Comparison of ENCODE assay signal across 8 cellular contexts in genomic region chr1:114510235-114511047, GRCh38. TPM values are rescaled to one million over a fixed set of nuclear protein-coding genes. Genes with fewer than 3 reads are reported as not detected.
DNase-seq lines count a peak whose midpoint lies in the region; ATAC-seq and TF ChIP-seq lines count a peak whose summit lies in the region.

No MANE protein-coding gene starts in this region.

- H3K36me3 ChIP-seq in ACC112 (ENCODE audit: insufficient read depth, low read length) (0 out of 2 replicates have a peak, but pooled peaks cover 6% of the 10 kb centered on the region), neural cell (ENCODE audit: insufficient read depth, low read length) (no peaks in the 10 kb centered on the region), transverse colon (no peaks in the 10 kb centered on the region)

- intact Hi-C loops in transverse colon (cut with DNase I; ENCODE audit: low total_unique reads) = no loop called here

- no peak for TF ChIP-seq POLR2A in transverse colon (IDR thresholded peaks at IDR 0.05)

- peaks cover 54% of the 10 kb centered on the region for H3K79me2 ChIP-seq in ACC112 (ENCODE audit: control insufficient read depth, insufficient read depth, low read length, unreplicated experiment)
- H3K79me2 ChIP-seq in neural cell (replicated peaks; ENCODE audit: insufficient read depth, low read length) = peaks cover 50% of the 10 kb centered on the region

- TF ChIP-seq CTCF in fibroblast of pulmonary artery (IDR thresholded peaks at IDR 0.05; ENCODE audit: low read length, missing control alignments) (no peak), neural cell (IDR thresholded peaks at IDR 0.05; ENCODE audit: poor library complexity, severe bottlenecking) (no peak), transverse colon (IDR thresholded peaks at IDR 0.05) (no peak)

- H3K4me1 ChIP-seq in ACC112 (ENCODE audit: control insufficient read depth, insufficient read depth, low read length, unreplicated experiment) (peaks cover 14% of the 10 kb centered on the region), transverse colon (peaks cover 22 to 42% (median 35%) of the 10 kb centered on the region in 4 donors)

- H3K9ac ChIP-seq in neural cell (ENCODE audit: low read length) = peak overlapping the region; percentile 99

- WGBS in transverse colon (ENCODE audit: low coverage in 1 of 2), 2 donors = 0 to 1% methylated on average over 9 to 40 of the region's 75 CpGs

- in situ Hi-C loops in transverse colon (cut with MboI; ENCODE audit: low pct_ligation_motif_present in 1 of 4, low pct_unique_long_range_greater_than_20kb in 1 of 4, low sequenced_read_pairs in 3 of 4) = no loop called here

- TF ChIP-seq EP300 in neural cell (conservative IDR thresholded peaks at IDR 0.05; ENCODE audit: poor library complexity, severe bottlenecking) (no peak), transverse colon (IDR thresholded peaks at IDR 0.05; ENCODE audit: low read depth) (no peak)

- ATAC-seq in GM18858 (IDR thresholded peaks at IDR 0.05; ENCODE audit: unreplicated experiment) = peak; percentile 36
- peak; percentile 64 for ATAC-seq in HG03045 (IDR thresholded peaks at IDR 0.05; ENCODE audit: unreplicated experiment)

- DNase-seq in NCI-H774 (lab: John Stamatoyannopoulos, UW) (peak; percentile 64), fibroblast of pulmonary artery (ENCODE audit: low read depth) (peak; percentile 27), transverse colon (peak; percentile 51)
- peak; percentile 43 for DNase-seq in activated T-cell treated with anti-CD3 and anti-CD28 coated beads, Interleukin-2, amount 50 U/mL, for 1 hour

- H3K9me2 ChIP-seq in neural cell (ENCODE audit: insufficient read depth, low read length) = no peaks in the 10 kb centered on the region

- peak overlapping the region; percentile 79 for H3K4me2 ChIP-seq in neural cell (ENCODE audit: low read length)

- peak overlapping the region; percentile 8; the same call in 1 of the 2 replicates for H3K27ac ChIP-seq in ACC112 (ENCODE audit: low read depth, low read length)
- peak overlapping the region; percentile 95 for H3K27ac ChIP-seq in neural cell (ENCODE audit: low read length)
- H3K27ac ChIP-seq in transverse colon = peak overlapping the region; percentile 97 to 100 (median 98)

- H3K27me3 ChIP-seq in ACC112 (ENCODE audit: insufficient read depth, low read length) (no peaks in the 10 kb centered on the region), neural cell (ENCODE audit: insufficient read depth, low read depth, low read length) (no peaks in the 10 kb centered on the region), transverse colon (no peaks in the 10 kb centered on the region)

- no peak for TF ChIP-seq RAD21 in neural cell (conservative IDR thresholded peaks at IDR 0.05)

- H2AFZ ChIP-seq in ACC112 (ENCODE audit: low read length, unreplicated experiment) (peak overlapping the region; percentile 81), neural cell (ENCODE audit: low read depth, low read length) (peak overlapping the region; percentile 75)

- H4K20me1 ChIP-seq in neural cell (ENCODE audit: insufficient read depth) = peaks cover 21% of the 10 kb centered on the region

- peaks cover 3% of the 10 kb centered on the region for H3F3A ChIP-seq in neural cell (ENCODE audit: insufficient read depth, low read length, poor library complexity, severe bottlenecking)

- H3K9me3 ChIP-seq in neural cell (ENCODE audit: low read length) (no peaks in the 10 kb centered on the region), transverse colon (no peaks in the 10 kb centered on the region)

- H3K4me3 ChIP-seq in ACC112 (ENCODE audit: low read depth, low read length) (peak overlapping the region; percentile 95), fibroblast of pulmonary artery (replicated peaks; ENCODE audit: low read depth, low read length) (peak overlapping the region; percentile 95), neural cell (ENCODE audit: low read length) (peak overlapping the region; percentile 98), transverse colon (peak overlapping the region; percentile 68 to 95 (median 90))

TF ChIP-seq in neural cell, 6 proteins besides CTCF, POLR2A, EP300 and RAD21:
- TF ChIP-seq EZH2 (IDR thresholded peaks at IDR 0.05; ENCODE audit: borderline replicate concordance, insufficient read depth, low read length, poor library complexity, severe bottlenecking) (no peak), SMC3 (conservative IDR thresholded peaks at IDR 0.05; ENCODE audit: poor library complexity) (no peak), POLR2AphosphoS5 (IDR thresholded peaks at IDR 0.05) (no peak), TAF1 (IDR thresholded peaks at IDR 0.05; ENCODE audit: low read depth) (peak; percentile 39), MXI1 (conservative IDR thresholded peaks at IDR 0.05; ENCODE audit: poor library complexity, severe bottlenecking) (peak; percentile 38)
- TF ChIP-seq, protein P1, sequence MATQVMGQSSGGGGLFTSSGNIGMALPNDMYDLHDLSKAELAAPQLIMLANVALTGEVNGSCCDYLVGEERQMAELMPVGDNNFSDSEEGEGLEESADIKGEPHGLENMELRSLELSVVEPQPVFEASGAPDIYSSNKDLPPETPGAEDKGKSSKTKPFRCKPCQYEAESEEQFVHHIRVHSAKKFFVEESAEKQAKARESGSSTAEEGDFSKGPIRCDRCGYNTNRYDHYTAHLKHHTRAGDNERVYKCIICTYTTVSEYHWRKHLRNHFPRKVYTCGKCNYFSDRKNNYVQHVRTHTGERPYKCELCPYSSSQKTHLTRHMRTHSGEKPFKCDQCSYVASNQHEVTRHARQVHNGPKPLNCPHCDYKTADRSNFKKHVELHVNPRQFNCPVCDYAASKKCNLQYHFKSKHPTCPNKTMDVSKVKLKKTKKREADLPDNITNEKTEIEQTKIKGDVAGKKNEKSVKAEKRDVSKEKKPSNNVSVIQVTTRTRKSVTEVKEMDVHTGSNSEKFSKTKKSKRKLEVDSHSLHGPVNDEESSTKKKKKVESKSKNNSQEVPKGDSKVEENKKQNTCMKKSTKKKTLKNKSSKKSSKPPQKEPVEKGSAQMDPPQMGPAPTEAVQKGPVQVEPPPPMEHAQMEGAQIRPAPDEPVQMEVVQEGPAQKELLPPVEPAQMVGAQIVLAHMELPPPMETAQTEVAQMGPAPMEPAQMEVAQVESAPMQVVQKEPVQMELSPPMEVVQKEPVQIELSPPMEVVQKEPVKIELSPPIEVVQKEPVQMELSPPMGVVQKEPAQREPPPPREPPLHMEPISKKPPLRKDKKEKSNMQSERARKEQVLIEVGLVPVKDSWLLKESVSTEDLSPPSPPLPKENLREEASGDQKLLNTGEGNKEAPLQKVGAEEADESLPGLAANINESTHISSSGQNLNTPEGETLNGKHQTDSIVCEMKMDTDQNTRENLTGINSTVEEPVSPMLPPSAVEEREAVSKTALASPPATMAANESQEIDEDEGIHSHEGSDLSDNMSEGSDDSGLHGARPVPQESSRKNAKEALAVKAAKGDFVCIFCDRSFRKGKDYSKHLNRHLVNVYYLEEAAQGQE (IDR thresholded peaks at IDR 0.05; ENCODE audit: borderline replicate concordance) = peak; percentile 65
TF ChIP-seq in neural cell: peak in this region for 3.

RNA-seq across cellular contexts. Expression of gene TRIM33, which starts 0.6 kb away (rescaled TPM):
- polyA plus RNA-seq in neural cell = 47.5 and 58.7 TPM in 2 replicates
- 167 and 186 TPM in 2 replicates for polyA minus RNA-seq in neural cell
- 10 to 100 TPM; 35.4 to 53.7 (median 44.1) TPM for total RNA-seq in transverse colon

Comparison
In these comparisons a context has a peak if more than half of its experiments do, and no peak if none do; other contexts are left out.
1. Peak in every context shown above with its lines: DNase-seq, ATAC-seq, H3K4me3 ChIP-seq and H3K27ac ChIP-seq.
2. H3K27ac ChIP-seq: peak in every context shown above with its lines; median percentile 98 in transverse colon; 95 in neural cell; 8 in ACC112.